ENCODE assay signal across 1 cellular context in the genomic region with DNA sequence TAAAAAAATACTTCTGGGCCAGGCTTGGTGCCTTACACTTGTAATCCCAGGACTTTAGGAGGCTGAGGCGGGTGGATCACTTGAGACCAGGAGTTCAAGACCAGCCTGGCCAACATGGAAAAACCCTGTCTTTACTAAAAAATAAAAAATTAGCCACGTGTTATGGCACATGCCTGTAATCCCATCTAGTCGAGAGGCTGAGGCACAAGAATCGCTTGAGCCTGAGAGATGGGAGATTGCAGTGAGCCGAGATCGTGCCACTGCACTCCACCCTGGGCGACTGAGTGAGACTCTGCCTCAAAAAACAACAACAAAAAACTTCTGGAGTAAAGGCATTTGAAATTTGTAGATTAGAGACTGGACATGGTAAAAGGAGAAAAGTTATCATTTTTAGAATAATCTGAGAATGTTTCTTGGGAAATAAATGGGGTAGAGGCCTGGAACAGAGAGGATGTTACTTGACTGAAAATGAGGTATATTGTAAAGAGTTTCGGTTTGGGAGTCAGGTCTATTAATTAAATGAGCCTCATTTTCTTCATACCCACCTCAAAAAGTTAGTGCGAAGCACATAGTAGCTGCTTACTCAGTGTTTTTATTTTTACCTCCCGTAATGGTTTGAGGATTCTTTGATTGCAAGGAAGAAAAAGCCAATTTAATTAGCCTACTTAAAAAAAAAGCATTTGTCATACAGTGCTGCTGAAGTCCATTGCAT.
TF ChIP-seq lines count a peak whose summit lies in the region.

No MANE protein-coding gene starts in this region.

TF ChIP-seq in K562, 482 proteins besides CTCF, POLR2A, EP300 and RAD21 (continued from another document):
- TF ChIP-seq, protein P1, sequence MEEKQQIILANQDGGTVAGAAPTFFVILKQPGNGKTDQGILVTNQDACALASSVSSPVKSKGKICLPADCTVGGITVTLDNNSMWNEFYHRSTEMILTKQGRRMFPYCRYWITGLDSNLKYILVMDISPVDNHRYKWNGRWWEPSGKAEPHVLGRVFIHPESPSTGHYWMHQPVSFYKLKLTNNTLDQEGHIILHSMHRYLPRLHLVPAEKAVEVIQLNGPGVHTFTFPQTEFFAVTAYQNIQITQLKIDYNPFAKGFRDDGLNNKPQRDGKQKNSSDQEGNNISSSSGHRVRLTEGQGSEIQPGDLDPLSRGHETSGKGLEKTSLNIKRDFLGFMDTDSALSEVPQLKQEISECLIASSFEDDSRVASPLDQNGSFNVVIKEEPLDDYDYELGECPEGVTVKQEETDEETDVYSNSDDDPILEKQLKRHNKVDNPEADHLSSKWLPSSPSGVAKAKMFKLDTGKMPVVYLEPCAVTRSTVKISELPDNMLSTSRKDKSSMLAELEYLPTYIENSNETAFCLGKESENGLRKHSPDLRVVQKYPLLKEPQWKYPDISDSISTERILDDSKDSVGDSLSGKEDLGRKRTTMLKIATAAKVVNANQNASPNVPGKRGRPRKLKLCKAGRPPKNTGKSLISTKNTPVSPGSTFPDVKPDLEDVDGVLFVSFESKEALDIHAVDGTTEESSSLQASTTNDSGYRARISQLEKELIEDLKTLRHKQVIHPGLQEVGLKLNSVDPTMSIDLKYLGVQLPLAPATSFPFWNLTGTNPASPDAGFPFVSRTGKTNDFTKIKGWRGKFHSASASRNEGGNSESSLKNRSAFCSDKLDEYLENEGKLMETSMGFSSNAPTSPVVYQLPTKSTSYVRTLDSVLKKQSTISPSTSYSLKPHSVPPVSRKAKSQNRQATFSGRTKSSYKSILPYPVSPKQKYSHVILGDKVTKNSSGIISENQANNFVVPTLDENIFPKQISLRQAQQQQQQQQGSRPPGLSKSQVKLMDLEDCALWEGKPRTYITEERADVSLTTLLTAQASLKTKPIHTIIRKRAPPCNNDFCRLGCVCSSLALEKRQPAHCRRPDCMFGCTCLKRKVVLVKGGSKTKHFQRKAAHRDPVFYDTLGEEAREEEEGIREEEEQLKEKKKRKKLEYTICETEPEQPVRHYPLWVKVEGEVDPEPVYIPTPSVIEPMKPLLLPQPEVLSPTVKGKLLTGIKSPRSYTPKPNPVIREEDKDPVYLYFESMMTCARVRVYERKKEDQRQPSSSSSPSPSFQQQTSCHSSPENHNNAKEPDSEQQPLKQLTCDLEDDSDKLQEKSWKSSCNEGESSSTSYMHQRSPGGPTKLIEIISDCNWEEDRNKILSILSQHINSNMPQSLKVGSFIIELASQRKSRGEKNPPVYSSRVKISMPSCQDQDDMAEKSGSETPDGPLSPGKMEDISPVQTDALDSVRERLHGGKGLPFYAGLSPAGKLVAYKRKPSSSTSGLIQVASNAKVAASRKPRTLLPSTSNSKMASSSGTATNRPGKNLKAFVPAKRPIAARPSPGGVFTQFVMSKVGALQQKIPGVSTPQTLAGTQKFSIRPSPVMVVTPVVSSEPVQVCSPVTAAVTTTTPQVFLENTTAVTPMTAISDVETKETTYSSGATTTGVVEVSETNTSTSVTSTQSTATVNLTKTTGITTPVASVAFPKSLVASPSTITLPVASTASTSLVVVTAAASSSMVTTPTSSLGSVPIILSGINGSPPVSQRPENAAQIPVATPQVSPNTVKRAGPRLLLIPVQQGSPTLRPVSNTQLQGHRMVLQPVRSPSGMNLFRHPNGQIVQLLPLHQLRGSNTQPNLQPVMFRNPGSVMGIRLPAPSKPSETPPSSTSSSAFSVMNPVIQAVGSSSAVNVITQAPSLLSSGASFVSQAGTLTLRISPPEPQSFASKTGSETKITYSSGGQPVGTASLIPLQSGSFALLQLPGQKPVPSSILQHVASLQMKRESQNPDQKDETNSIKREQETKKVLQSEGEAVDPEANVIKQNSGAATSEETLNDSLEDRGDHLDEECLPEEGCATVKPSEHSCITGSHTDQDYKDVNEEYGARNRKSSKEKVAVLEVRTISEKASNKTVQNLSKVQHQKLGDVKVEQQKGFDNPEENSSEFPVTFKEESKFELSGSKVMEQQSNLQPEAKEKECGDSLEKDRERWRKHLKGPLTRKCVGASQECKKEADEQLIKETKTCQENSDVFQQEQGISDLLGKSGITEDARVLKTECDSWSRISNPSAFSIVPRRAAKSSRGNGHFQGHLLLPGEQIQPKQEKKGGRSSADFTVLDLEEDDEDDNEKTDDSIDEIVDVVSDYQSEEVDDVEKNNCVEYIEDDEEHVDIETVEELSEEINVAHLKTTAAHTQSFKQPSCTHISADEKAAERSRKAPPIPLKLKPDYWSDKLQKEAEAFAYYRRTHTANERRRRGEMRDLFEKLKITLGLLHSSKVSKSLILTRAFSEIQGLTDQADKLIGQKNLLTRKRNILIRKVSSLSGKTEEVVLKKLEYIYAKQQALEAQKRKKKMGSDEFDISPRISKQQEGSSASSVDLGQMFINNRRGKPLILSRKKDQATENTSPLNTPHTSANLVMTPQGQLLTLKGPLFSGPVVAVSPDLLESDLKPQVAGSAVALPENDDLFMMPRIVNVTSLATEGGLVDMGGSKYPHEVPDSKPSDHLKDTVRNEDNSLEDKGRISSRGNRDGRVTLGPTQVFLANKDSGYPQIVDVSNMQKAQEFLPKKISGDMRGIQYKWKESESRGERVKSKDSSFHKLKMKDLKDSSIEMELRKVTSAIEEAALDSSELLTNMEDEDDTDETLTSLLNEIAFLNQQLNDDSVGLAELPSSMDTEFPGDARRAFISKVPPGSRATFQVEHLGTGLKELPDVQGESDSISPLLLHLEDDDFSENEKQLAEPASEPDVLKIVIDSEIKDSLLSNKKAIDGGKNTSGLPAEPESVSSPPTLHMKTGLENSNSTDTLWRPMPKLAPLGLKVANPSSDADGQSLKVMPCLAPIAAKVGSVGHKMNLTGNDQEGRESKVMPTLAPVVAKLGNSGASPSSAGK (IDR thresholded peaks at IDR 0.05) = peak; percentile 61
- peak in 1 of 2 experiments; percentile 26; a peak in 1 of 4 replicates for TF ChIP-seq SRF (CRISPR knock-in tag; IDR thresholded peaks at IDR 0.05)
- no peak for TF ChIP-seq CBX8 (IDR thresholded peaks at IDR 0.05; ENCODE audit: borderline replicate concordance, extremely low read depth, low read depth, low read length, poor library complexity, severe bottlenecking)
- TF ChIP-seq MYC (IDR thresholded peaks at IDR 0.05; ENCODE audit: low read depth, low read length) = peak; percentile 45; the same call in 1 of the 2 replicates
- TF ChIP-seq MYC (CRISPR knock-in tag; IDR thresholded peaks at IDR 0.05; ENCODE audit: borderline replicate concordance, low read depth) = no peak
- TF ChIP-seq TCF3 (CRISPR knock-in tag; IDR thresholded peaks at IDR 0.05) = no peak
- no peak for TF ChIP-seq ZNF282 (CRISPR knock-in tag; IDR thresholded peaks at IDR 0.05)
- TF ChIP-seq EP400 (IDR thresholded peaks at IDR 0.05) = peak; percentile 68; the same call in 1 of the 2 replicates
- no peak for TF ChIP-seq DLX4 (CRISPR knock-in tag; IDR thresholded peaks at IDR 0.05)
- TF ChIP-seq, protein P2, sequence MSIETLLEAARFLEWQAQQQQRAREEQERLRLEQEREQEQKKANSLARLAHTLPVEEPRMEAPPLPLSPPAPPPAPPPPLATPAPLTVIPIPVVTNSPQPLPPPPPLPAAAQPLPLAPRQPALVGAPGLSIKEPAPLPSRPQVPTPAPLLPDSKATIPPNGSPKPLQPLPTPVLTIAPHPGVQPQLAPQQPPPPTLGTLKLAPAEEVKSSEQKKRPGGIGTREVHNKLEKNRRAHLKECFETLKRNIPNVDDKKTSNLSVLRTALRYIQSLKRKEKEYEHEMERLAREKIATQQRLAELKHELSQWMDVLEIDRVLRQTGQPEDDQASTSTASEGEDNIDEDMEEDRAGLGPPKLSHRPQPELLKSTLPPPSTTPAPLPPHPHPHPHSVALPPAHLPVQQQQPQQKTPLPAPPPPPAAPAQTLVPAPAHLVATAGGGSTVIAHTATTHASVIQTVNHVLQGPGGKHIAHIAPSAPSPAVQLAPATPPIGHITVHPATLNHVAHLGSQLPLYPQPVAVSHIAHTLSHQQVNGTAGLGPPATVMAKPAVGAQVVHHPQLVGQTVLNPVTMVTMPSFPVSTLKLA (conservative IDR thresholded peaks at IDR 0.05) = peak; percentile 27 to 47; a peak in 2 of 4 replicates
- peak; percentile 7; the same call in 1 of the 2 replicates for TF ChIP-seq L3MBTL2 (IDR thresholded peaks at IDR 0.05)
- no peak for TF ChIP-seq ZBTB9 (CRISPR knock-in tag; IDR thresholded peaks at IDR 0.05)
- TF ChIP-seq BCL6 (CRISPR knock-in tag; IDR thresholded peaks at IDR 0.05) = no peak
- TF ChIP-seq U2AF2 (optimal IDR thresholded peaks at IDR 0.05; ENCODE audit: low read depth, low read length) = no peak
- TF ChIP-seq, protein P3, sequence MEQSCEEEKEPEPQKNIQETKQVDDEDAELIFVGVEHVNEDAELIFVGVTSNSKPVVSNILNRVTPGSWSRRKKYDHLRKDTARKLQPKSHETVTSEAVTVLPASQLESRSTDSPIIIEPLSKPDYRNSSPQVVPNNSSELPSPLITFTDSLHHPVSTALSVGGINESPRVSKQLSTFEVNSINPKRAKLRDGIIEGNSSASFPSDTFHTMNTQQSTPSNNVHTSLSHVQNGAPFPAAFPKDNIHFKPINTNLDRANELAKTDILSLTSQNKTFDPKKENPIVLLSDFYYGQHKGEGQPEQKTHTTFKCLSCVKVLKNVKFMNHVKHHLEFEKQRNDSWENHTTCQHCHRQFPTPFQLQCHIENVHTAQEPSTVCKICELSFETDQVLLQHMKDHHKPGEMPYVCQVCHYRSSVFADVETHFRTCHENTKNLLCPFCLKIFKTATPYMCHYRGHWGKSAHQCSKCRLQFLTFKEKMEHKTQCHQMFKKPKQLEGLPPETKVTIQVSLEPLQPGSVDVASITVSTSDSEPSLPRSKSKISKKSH (CRISPR knock-in tag; IDR thresholded peaks at IDR 0.05) = no peak
- TF ChIP-seq PREB (CRISPR knock-in tag; IDR thresholded peaks at IDR 0.05) = no peak
- TF ChIP-seq, protein P4, sequence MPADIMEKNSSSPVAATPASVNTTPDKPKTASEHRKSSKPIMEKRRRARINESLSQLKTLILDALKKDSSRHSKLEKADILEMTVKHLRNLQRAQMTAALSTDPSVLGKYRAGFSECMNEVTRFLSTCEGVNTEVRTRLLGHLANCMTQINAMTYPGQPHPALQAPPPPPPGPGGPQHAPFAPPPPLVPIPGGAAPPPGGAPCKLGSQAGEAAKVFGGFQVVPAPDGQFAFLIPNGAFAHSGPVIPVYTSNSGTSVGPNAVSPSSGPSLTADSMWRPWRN (IDR thresholded peaks at IDR 0.05; ENCODE audit: low read depth) = no peak
- TF ChIP-seq RBFOX2 (IDR thresholded peaks at IDR 0.05; ENCODE audit: low read depth, low read length) = 0 out of 2 replicates have a peak, but pooled peaks have one; percentile 18
- no peak for TF ChIP-seq GABPB1 (CRISPR knock-in tag; IDR thresholded peaks at IDR 0.05)
- TF ChIP-seq MAFG (tag; conservative IDR thresholded peaks at IDR 0.05) = no peak
- peak; percentile 55; the same call in 1 of the 2 replicates for TF ChIP-seq BHLHE40 (IDR thresholded peaks at IDR 0.05; ENCODE audit: low read length)
- no peak for TF ChIP-seq CGGBP1 (CRISPR knock-in tag; IDR thresholded peaks at IDR 0.05)
- no peak for TF ChIP-seq MTF1 (CRISPR knock-in tag; IDR thresholded peaks at IDR 0.05; ENCODE audit: borderline replicate concordance)
